31 cellular contexts compared by ENCODE assay signal in genomic region chrX:87798039-87798438, GRCh38.
"Had no signal": no experiment of that assay in that cellular context is flagged by ENCODE, and none has a peak within 500 bp of the region (broad histone marks: within the 10 kb centered on the region; RNA-seq: fewer than 3 reads in every experiment).

No MANE protein-coding gene starts in this region.

- H3K9me3 Mint-ChIP-seq: activated CD4-positive, alpha-beta memory T cell treated with anti-CD3 and anti-CD28 coated beads for 36 hours; activated CD4-positive, alpha-beta T cell treated with anti-CD3 and anti-CD28 coated beads, Interleukin-2, amount 10 ng/mL, durations not matched to agents 24 days and 14 days; activated naive CD4-positive, alpha-beta T cell treated with anti-CD3 and anti-CD28 coated beads, Interleukin-2, amount 10 ng/mL, durations not matched to agents 7 days and 5 days; activated naive CD8-positive, alpha-beta T cell treated with anti-CD3 and anti-CD28 coated beads, Interleukin-2, amount 10 ng/mL, durations not matched to agents 7 days and 5 days; activated T-cell treated with anti-CD3 and anti-CD28 coated beads, Interleukin-2, amount 50 U/mL, for 24 hours had no signal

- H3K27me3 ChIP-seq: ascending aorta, brain microvascular endothelial cell, esophagus squamous epithelium, gastroesophageal sphincter had no signal

- H3K4me3 ChIP-seq: ascending aorta, esophagus squamous epithelium, gastroesophageal sphincter had no signal

- H3K4me1 ChIP-seq: ascending aorta, esophagus squamous epithelium, gastroesophageal sphincter had no signal

- H3K27ac Mint-ChIP-seq: activated CD4-positive, alpha-beta memory T cell treated with anti-CD3 and anti-CD28 coated beads for 36 hours; activated CD4-positive, alpha-beta T cell treated with anti-CD3 and anti-CD28 coated beads for 36 hours; activated CD4-positive, alpha-beta T cell treated with anti-CD3 and anti-CD28 coated beads, Interleukin-2, amount 10 ng/mL, durations not matched to agents 24 days and 14 days; activated CD8-positive, alpha-beta memory T cell treated with anti-CD3 and anti-CD28 coated beads, Interleukin-2, amount 10 ng/mL, durations not matched to agents 7 days and 5 days; activated CD8-positive, alpha-beta T cell treated with anti-CD3 and anti-CD28 coated beads, Interleukin-2, amount 10 ng/mL, durations not matched to agents 7 days and 5 days; activated naive CD4-positive, alpha-beta T cell treated with anti-CD3 and anti-CD28 coated beads, Interleukin-2, amount 10 ng/mL, durations not matched to agents 7 days and 5 days; activated naive CD4-positive, alpha-beta T cell treated with anti-CD3 and anti-CD28 coated beads, Interleukin-2, amount 50 U/mL, for 72 hours; activated naive CD8-positive, alpha-beta T cell treated with anti-CD3 and anti-CD28 coated beads, Interleukin-2, amount 10 ng/mL, durations not matched to agents 7 days and 5 days; activated T-cell treated with anti-CD3 and anti-CD28 coated beads, Interleukin-2, amount 50 U/mL, for 24 hours; activated T-cell treated with anti-CD3 and anti-CD28 coated beads, Interleukin-2, amount 50 U/mL, for 72 hours had no signal

- H3K36me3 ChIP-seq: ascending aorta, brain microvascular endothelial cell, esophagus squamous epithelium, gastroesophageal sphincter had no signal

- H3K4me3 Mint-ChIP-seq: activated CD4-positive, alpha-beta memory T cell treated with anti-CD3 and anti-CD28 coated beads for 36 hours; activated CD4-positive, alpha-beta T cell treated with anti-CD3 and anti-CD28 coated beads for 36 hours; activated CD4-positive, alpha-beta T cell treated with anti-CD3 and anti-CD28 coated beads, Interleukin-2, amount 10 ng/mL, durations not matched to agents 24 days and 14 days; activated CD8-positive, alpha-beta memory T cell treated with anti-CD3 and anti-CD28 coated beads, Interleukin-2, amount 10 ng/mL, durations not matched to agents 7 days and 5 days; activated CD8-positive, alpha-beta T cell treated with anti-CD3 and anti-CD28 coated beads, Interleukin-2, amount 10 ng/mL, durations not matched to agents 7 days and 5 days; activated naive CD4-positive, alpha-beta T cell treated with anti-CD3 and anti-CD28 coated beads, Interleukin-2, amount 10 ng/mL, durations not matched to agents 7 days and 5 days; activated naive CD8-positive, alpha-beta T cell treated with anti-CD3 and anti-CD28 coated beads, Interleukin-2, amount 10 ng/mL, durations not matched to agents 7 days and 5 days; activated T-cell treated with anti-CD3 and anti-CD28 coated beads, Interleukin-2, amount 50 U/mL, for 24 hours; activated T-cell treated with anti-CD3 and anti-CD28 coated beads, Interleukin-2, amount 50 U/mL, for 72 hours; central memory CD8-positive, alpha-beta T cell had no signal

- H3K27me3 Mint-ChIP-seq: activated CD4-positive, alpha-beta memory T cell treated with anti-CD3 and anti-CD28 coated beads for 36 hours; activated CD4-positive, alpha-beta T cell treated with anti-CD3 and anti-CD28 coated beads for 36 hours; activated CD4-positive, alpha-beta T cell treated with anti-CD3 and anti-CD28 coated beads, Interleukin-2, amount 10 ng/mL, durations not matched to agents 24 days and 14 days; activated CD8-positive, alpha-beta memory T cell treated with anti-CD3 and anti-CD28 coated beads, Interleukin-2, amount 10 ng/mL, durations not matched to agents 7 days and 5 days; activated naive CD4-positive, alpha-beta T cell treated with anti-CD3 and anti-CD28 coated beads, Interleukin-2, amount 10 ng/mL, durations not matched to agents 7 days and 5 days; activated naive CD8-positive, alpha-beta T cell treated with anti-CD3 and anti-CD28 coated beads, Interleukin-2, amount 10 ng/mL, durations not matched to agents 7 days and 5 days; central memory CD8-positive, alpha-beta T cell had no signal

- H3K36me3 Mint-ChIP-seq: activated CD4-positive, alpha-beta memory T cell treated with anti-CD3 and anti-CD28 coated beads for 36 hours; activated CD8-positive, alpha-beta memory T cell treated with anti-CD3 and anti-CD28 coated beads, Interleukin-2, amount 10 ng/mL, durations not matched to agents 7 days and 5 days; activated naive CD4-positive, alpha-beta T cell treated with anti-CD3 and anti-CD28 coated beads, Interleukin-2, amount 10 ng/mL, durations not matched to agents 7 days and 5 days; activated naive CD4-positive, alpha-beta T cell treated with anti-CD3 and anti-CD28 coated beads, Interleukin-2, amount 50 U/mL, for 72 hours; activated naive CD8-positive, alpha-beta T cell treated with anti-CD3 and anti-CD28 coated beads, Interleukin-2, amount 10 ng/mL, durations not matched to agents 7 days and 5 days had no signal

- DNase-seq: activated CD4-positive, alpha-beta memory T cell treated with anti-CD3 and anti-CD28 coated beads for 36 hours; activated CD4-positive, alpha-beta T cell treated with anti-CD3 and anti-CD28 coated beads for 36 hours; activated CD4-positive, alpha-beta T cell treated with anti-CD3 and anti-CD28 coated beads, Interleukin-2, amount 10 ng/mL, durations not matched to agents 24 days and 14 days; activated CD4-positive, CD25-positive, alpha-beta regulatory T cell; activated CD4-positive, CD25-positive, alpha-beta regulatory T cell treated with anti-CD3 and anti-CD28 coated beads, Interleukin-2, amount 50 U/mL, for 72 hours; activated CD8-positive, alpha-beta memory T cell treated with anti-CD3 and anti-CD28 coated beads, Interleukin-2, amount 10 ng/mL, durations not matched to agents 7 days and 5 days; activated CD8-positive, alpha-beta memory T cell treated with anti-CD3 and anti-CD28 coated beads, Interleukin-2, amount 50 U/mL, for 48 hours; activated CD8-positive, alpha-beta T cell treated with anti-CD3 and anti-CD28 coated beads, Interleukin-2, amount 10 ng/mL, durations not matched to agents 7 days and 5 days; activated gamma-delta T cell; activated naive CD4-positive, alpha-beta T cell; activated naive CD4-positive, alpha-beta T cell treated with anti-CD3 and anti-CD28 coated beads, Interleukin-2, amount 10 ng/mL, durations not matched to agents 7 days and 5 days; activated naive CD8-positive, alpha-beta T cell treated with anti-CD3 and anti-CD28 coated beads, Interleukin-2, amount 10 ng/mL, durations not matched to agents 7 days and 5 days; activated T-cell treated with anti-CD3 and anti-CD28 coated beads for 4 hours; activated T-cell treated with anti-CD3 and anti-CD28 coated beads, Interleukin-2, amount 50 U/mL, for 24 hours; activated T-cell treated with anti-CD3 and anti-CD28 coated beads, Interleukin-2, amount 50 U/mL, for 72 hours; brain microvascular endothelial cell; cortex of kidney; dermis blood vessel endothelial cell; effector CD4-positive, alpha-beta T cell; esophagus squamous epithelium; foreskin melanocyte; head of caudate nucleus; T-helper 2 cell had no signal

- H3K4me1 Mint-ChIP-seq: activated CD4-positive, alpha-beta T cell treated with anti-CD3 and anti-CD28 coated beads for 36 hours; activated CD4-positive, alpha-beta T cell treated with anti-CD3 and anti-CD28 coated beads, Interleukin-2, amount 10 ng/mL, durations not matched to agents 24 days and 14 days; activated CD8-positive, alpha-beta memory T cell treated with anti-CD3 and anti-CD28 coated beads, Interleukin-2, amount 10 ng/mL, durations not matched to agents 7 days and 5 days; activated naive CD4-positive, alpha-beta T cell treated with anti-CD3 and anti-CD28 coated beads, Interleukin-2, amount 10 ng/mL, durations not matched to agents 7 days and 5 days; activated naive CD8-positive, alpha-beta T cell treated with anti-CD3 and anti-CD28 coated beads, Interleukin-2, amount 10 ng/mL, durations not matched to agents 7 days and 5 days; central memory CD8-positive, alpha-beta T cell had no signal

- FAIRE-seq: bronchial epithelial cell, endometrium, endothelial cell of umbilical vein had no signal

- H3K9me3 ChIP-seq: ascending aorta, esophagus squamous epithelium, gastroesophageal sphincter had no signal

- H3K27ac ChIP-seq: ascending aorta, brain microvascular endothelial cell, epithelial cell of prostate, esophagus squamous epithelium, gastroesophageal sphincter had no signal

- ATAC-seq: activated CD4-positive, alpha-beta T cell treated with anti-CD3 and anti-CD28 coated beads for 36 hours; activated CD8-positive, alpha-beta memory T cell treated with anti-CD3 and anti-CD28 coated beads, Interleukin-2, amount 10 ng/mL, durations not matched to agents 7 days and 5 days; activated CD8-positive, alpha-beta T cell treated with anti-CD3 and anti-CD28 coated beads, Interleukin-2, amount 10 ng/mL, durations not matched to agents 7 days and 5 days; activated naive CD4-positive, alpha-beta T cell treated with anti-CD3 and anti-CD28 coated beads, Interleukin-2, amount 50 U/mL, for 72 hours; activated T-cell treated with anti-CD3 and anti-CD28 coated beads, Interleukin-2, amount 50 U/mL, for 72 hours; gastroesophageal sphincter had no signal
